In genomic region chr2:27471961-27472360, GRCh38 we compare ENCODE assay signal across 19 cellular contexts. TPM values are rescaled to one million over a fixed set of nuclear protein-coding genes. Genes with fewer than 3 reads are reported as not detected.
DNase-seq lines count a peak whose midpoint lies in the region; ATAC-seq, FAIRE-seq and TF ChIP-seq lines count a peak whose summit lies in the region.
"Had no signal": no experiment of that assay in that cellular context is flagged by ENCODE, and none has a peak within 500 bp of the region (broad histone marks: within the 10 kb centered on the region; RNA-seq: fewer than 3 reads in every experiment).

No MANE protein-coding gene starts in this region.

- FAIRE-seq in GM12892 (lab: Jason Lieb, UNC), result no peak
- FAIRE-seq: A204.1, D721Med, H1, HepG2 had no signal

- no peak overlapping the region for H3K4me3 ChIP-seq in GM23338
- no peak overlapping the region for H3K4me3 ChIP-seq in endodermal cell (ENCODE audit: low read length)
- no peak overlapping the region for H3K4me3 ChIP-seq in spleen

- TF ChIP-seq POLR2A in spleen (IDR thresholded peaks at IDR 0.05) (no peak), GM12892 (IDR thresholded peaks at IDR 0.05; ENCODE audit: low read depth, low read length) (no peak)

- H3K9me2 ChIP-seq in GM23338 (ENCODE audit: insufficient read depth), result 0 out of 2 replicates have a peak, but pooled peaks cover 3% of the 10 kb centered on the region

- H3K27me3 Mint-ChIP-seq in GM23338 (ENCODE audit: insufficient read depth, low read depth, poor library complexity) (no peaks in the 10 kb centered on the region), endodermal cell (ENCODE audit: insufficient read depth) (no peaks in the 10 kb centered on the region)
- no peaks in the 10 kb centered on the region for H3K27me3 Mint-ChIP-seq in stimulated activated naive B cell treated with anti-CD40 and anti-IgM and Interleukin-4, amounts not matched to agents 10 μg/mL and 1 μg/mL and 100 μg/mL, for 72 hours
- H3K27me3 Mint-ChIP-seq: CD4-positive, alpha-beta T cell; IgD-negative memory B cell had no signal

- H3K4me2 ChIP-seq in GM23338, result no peak overlapping the region

- H3K36me3 Mint-ChIP-seq in GM23338 (ENCODE audit: low read depth) (0 out of 3 replicates have a peak, but pooled peaks cover 4% of the 10 kb centered on the region), endodermal cell (ENCODE audit: low read depth) (peaks cover 27% of the 10 kb centered on the region)
- H3K36me3 Mint-ChIP-seq in stimulated activated naive B cell treated with anti-CD40 and anti-IgM and Interleukin-4, amounts not matched to agents 10 μg/mL and 1 μg/mL and 100 μg/mL, for 72 hours, result peaks cover 15 to 19% of the 10 kb centered on the region in 2 donors

- H3K27ac ChIP-seq in GM23338 (ENCODE audit: low read depth) (no peak overlapping the region), endodermal cell (ENCODE audit: low read depth, low read length) (no peak overlapping the region), spleen (no peak overlapping the region)
- H3K27ac ChIP-seq: C4-2B had no signal

- no peak; the same call in 2 of the 3 replicates for ATAC-seq in GM23338
- no peak for ATAC-seq in stimulated activated naive B cell treated with anti-CD40 and anti-IgM and Interleukin-4, amounts not matched to agents 10 μg/mL and 1 μg/mL and 100 μg/mL, for 72 hours (replicated peaks)
- ATAC-seq: HepG2 had no signal

- no peaks in the 10 kb centered on the region for H3K4me1 ChIP-seq in GM23338 (ENCODE audit: insufficient read depth)
- no peaks in the 10 kb centered on the region for H3K4me1 ChIP-seq in endodermal cell (ENCODE audit: control insufficient read depth, insufficient read depth, low read length)
- H3K4me1 ChIP-seq in spleen, result no peaks in the 10 kb centered on the region
- H3K4me1 ChIP-seq: Caco-2 had no signal

- no peak overlapping the region for H3K9ac ChIP-seq in endodermal cell (ENCODE audit: extremely low read depth, low read length, poor library complexity, severe bottlenecking)

- H3K4me3 Mint-ChIP-seq in GM23338 (no peak overlapping the region), endodermal cell (no peak overlapping the region)
- no peak overlapping the region for H3K4me3 Mint-ChIP-seq in stimulated activated naive B cell treated with anti-CD40 and anti-IgM and Interleukin-4, amounts not matched to agents 10 μg/mL and 1 μg/mL and 100 μg/mL, for 72 hours
- H3K4me3 Mint-ChIP-seq: CD4-positive, alpha-beta T cell; H9; IgD-negative memory B cell had no signal

- no peaks in the 10 kb centered on the region for H3K36me3 ChIP-seq in GM23338 (ENCODE audit: insufficient read depth)
- H3K36me3 ChIP-seq in endodermal cell (ENCODE audit: control insufficient read depth, insufficient read depth, low read length), result peaks cover 5% of the 10 kb centered on the region
- H3K36me3 ChIP-seq in spleen, result peaks cover 3 to 80% (median 30%) of the 10 kb centered on the region in 6 donors

- H3K4me1 Mint-ChIP-seq in GM23338 (no peaks in the 10 kb centered on the region), endodermal cell (no peaks in the 10 kb centered on the region)
- H3K4me1 Mint-ChIP-seq in stimulated activated naive B cell treated with anti-CD40 and anti-IgM and Interleukin-4, amounts not matched to agents 10 μg/mL and 1 μg/mL and 100 μg/mL, for 72 hours, result no peaks in the 10 kb centered on the region
- H3K4me1 Mint-ChIP-seq: H9, IgD-negative memory B cell had no signal

- H3K27me3 ChIP-seq in GM23338 (ENCODE audit: insufficient read depth), result no peaks in the 10 kb centered on the region
- H3K27me3 ChIP-seq in endodermal cell (ENCODE audit: control insufficient read depth, insufficient read depth, low read length, poor library complexity, severe bottlenecking), result no peaks in the 10 kb centered on the region
- H3K27me3 ChIP-seq in spleen (replicated peaks in 1 of 7), result no peaks in the 10 kb centered on the region

- H3K9me3 Mint-ChIP-seq in GM23338 (no peaks in the 10 kb centered on the region), endodermal cell (no peaks in the 10 kb centered on the region)
- H3K9me3 Mint-ChIP-seq in stimulated activated naive B cell treated with anti-CD40 and anti-IgM and Interleukin-4, amounts not matched to agents 10 μg/mL and 1 μg/mL and 100 μg/mL, for 72 hours, result no peaks in the 10 kb centered on the region
- H3K9me3 Mint-ChIP-seq: CD4-positive, alpha-beta T cell; H9; IgD-negative memory B cell had no signal

- no peaks in the 10 kb centered on the region for H4K20me1 ChIP-seq in GM23338 (replicated peaks; ENCODE audit: insufficient read depth)

- in situ Hi-C loops in SK-MEL-5 (cut with HindIII; ENCODE audit: low pct_unique_long_range_greater_than_20kb, low sequenced_read_pairs), result no loop called here

- H3K27ac Mint-ChIP-seq in GM23338 (peak overlapping the region; percentile 87; the same call in 1 of the 2 replicates), endodermal cell (peak overlapping the region; percentile 32)
- H3K27ac Mint-ChIP-seq in stimulated activated naive B cell treated with anti-CD40 and anti-IgM and Interleukin-4, amounts not matched to agents 10 μg/mL and 1 μg/mL and 100 μg/mL, for 72 hours, result peak overlapping the region; percentile 65
- H3K27ac Mint-ChIP-seq: CD4-positive, alpha-beta T cell had no signal

- TF ChIP-seq CTCF in GM23338 (conservative IDR thresholded peaks at IDR 0.05; ENCODE audit: low read depth in 2 of 2) (no peak), endodermal cell (conservative IDR thresholded peaks at IDR 0.05) (no peak), spleen (IDR thresholded peaks at IDR 0.05 in 8 of 11, conservative IDR thresholded peaks at IDR 0.05 in 3 of 11) (no peak)

- 91 to 100% methylated on average over 1 to 5 of the region's 5 CpGs for WGBS in endodermal cell (ENCODE audit: insufficient coverage in 1 of 2, insufficient read length in 1 of 2), 2 experiments
- 93 to 97% (median 93%) methylated on average over 5 of the region's 5 CpGs for WGBS in spleen, 5 donors

- intact Hi-C loops in spleen (cut with DNase I; ENCODE audit: low total_unique reads), result no loop called here

- H2AFZ ChIP-seq in GM23338, result no peak overlapping the region

- H3F3A ChIP-seq in GM23338 (replicated peaks; ENCODE audit: low read depth), result no peaks in the 10 kb centered on the region

- DNase-seq in GM23338 (ENCODE audit: low spot score) (peak; percentile 8), SK-MEL-5 (ENCODE audit: low read depth, low spot score) (peak; percentile 11), endodermal cell (no peak), spleen (no peak), NCI-H2081 treated with DMSO at 0.1 percent for 48 hours (lab: John Stamatoyannopoulos, UW) (no peak), GM12892 (ENCODE audit: insufficient read length) (no peak)
- DNase-seq in stimulated activated naive B cell treated with anti-CD40 and anti-IgM and Interleukin-4, amounts not matched to agents 10 μg/mL and 1 μg/mL and 100 μg/mL, for 72 hours, result no peak
- DNase-seq: AML-193; Caco-2; CD4-positive, alpha-beta T cell; DMS79 treated with DMSO at 0.1 percent for 48 hours; GF-D8; H9 had no signal

- H3K9me3 ChIP-seq in endodermal cell (ENCODE audit: control insufficient read depth, low read length), result no peaks in the 10 kb centered on the region
- no peaks in the 10 kb centered on the region for H3K9me3 ChIP-seq in spleen
- H3K9me3 ChIP-seq: Caco-2 had no signal

- H3K79me2 ChIP-seq in GM23338 (replicated peaks; ENCODE audit: insufficient read depth), result no peaks in the 10 kb centered on the region

RNA-seq across cellular contexts. Expression of gene IFT172, which starts 17.6 kb away (rescaled TPM):
- 17.2 and 17.6 TPM in 2 replicates for total RNA-seq in GM23338 (2014; rRNA removed; shearing (Covaris generic))
- polyA plus RNA-seq in GM23338 (2016; fragmentation: Nextera tagmentation; extraction: Ambion mirVana), result 8.9 and 9.1 TPM in 2 replicates
- 17.1 and 23.4 TPM in 2 replicates for total RNA-seq in SK-MEL-5 (2014; rRNA removed; shearing (Covaris generic))
- polyA plus RNA-seq in SK-MEL-5 (2015; cell fraction: cytosol; rRNA removed), result 22.8 and 29.9 TPM in 2 replicates
- polyA plus RNA-seq in SK-MEL-5 (2015; cell fraction: nucleus; rRNA removed), result 87.6 and 132 TPM in 2 replicates
- total RNA-seq in endodermal cell, result 10 to 100 TPM; 30.1 to 31.3 TPM
- polyA plus RNA-seq in endodermal cell (2013, experiment 1 of 2), result 26.1 TPM
- 19.8 TPM for polyA plus RNA-seq in endodermal cell (2013, experiment 2 of 2)
- 10 to 100 TPM; 25.1 to 44.3 (median 34.5) TPM for total RNA-seq in spleen
- polyA plus RNA-seq in spleen, result 10 to 100 TPM; 14.4 to 48.4 (median 36.1) TPM
- 19.2 TPM for polyA plus RNA-seq in GM12892 (2012; ENCODE audit: missing spikeins)

RNA-seq across cellular contexts. Expression of gene FNDC4, which starts 23.0 kb away (rescaled TPM):
- 13.3 and 13.7 TPM in 2 replicates for total RNA-seq in GM23338 (2014; rRNA removed; shearing (Covaris generic))
- polyA plus RNA-seq in GM23338 (2016; fragmentation: Nextera tagmentation; extraction: Ambion mirVana) (5.9 and 7.8 TPM in 2 replicates), spleen (1 to 10 TPM; 3.3 to 7.9 (median 4.2) TPM)
- total RNA-seq in SK-MEL-5 (2014; rRNA removed; shearing (Covaris generic)), result 1.2 and 1.5 TPM in 2 replicates
- polyA plus RNA-seq in SK-MEL-5 (2015; cell fraction: cytosol; rRNA removed), result 0.52 and 0.70 TPM in 2 replicates
- polyA plus RNA-seq in SK-MEL-5 (2015; cell fraction: nucleus; rRNA removed), result 0.14 and 1.1 TPM in 2 replicates
- total RNA-seq in endodermal cell (10 to 100 TPM; 11.6 to 14.6 TPM), spleen (10 to 100 TPM in 2 of 7 donors, 1 to 10 TPM in 5; 2.6 to 10.9 (median 8.1) TPM)
- 21.0 TPM for polyA plus RNA-seq in endodermal cell (2013, experiment 1 of 2)
- 18.2 TPM for polyA plus RNA-seq in endodermal cell (2013, experiment 2 of 2)
- not detected for polyA plus RNA-seq in GM12892 (2012; ENCODE audit: missing spikeins)
- total RNA-seq: CD4-positive, alpha-beta T cell had no signal
- polyA plus RNA-seq: IgD-negative memory B cell had no signal

RNA-seq across cellular contexts. Expression of gene GCKR, which starts 24.7 kb away (rescaled TPM):
- not detected in 2 replicates for total RNA-seq in GM23338 (2014; rRNA removed; shearing (Covaris generic))
- polyA plus RNA-seq in GM23338 (2016; fragmentation: Nextera tagmentation; extraction: Ambion mirVana) (not detected in 2 replicates), spleen (1 to 10 TPM in 2 of 3 donors, under 1 TPM in 1; 0.59 to 3.4 (median 3.3) TPM)
- total RNA-seq in SK-MEL-5 (2014; rRNA removed; shearing (Covaris generic)), result not detected in 2 replicates
- not detected in 2 replicates for polyA plus RNA-seq in SK-MEL-5 (2015; cell fraction: cytosol; rRNA removed)
- polyA plus RNA-seq in SK-MEL-5 (2015; cell fraction: nucleus; rRNA removed), result not detected in 2 replicates
- total RNA-seq in endodermal cell (1 to 10 TPM; 1.6 to 1.8 TPM), spleen (1 to 10 TPM in 6 of 7 donors, under 1 TPM in 1; 0.33 to 6.7 (median 3.3) TPM)
- polyA plus RNA-seq in endodermal cell (2013, experiment 1 of 2), result 0.57 TPM
- polyA plus RNA-seq in endodermal cell (2013, experiment 2 of 2), result 0.46 TPM
- not detected for polyA plus RNA-seq in GM12892 (2012; ENCODE audit: missing spikeins)
- total RNA-seq: Caco-2; CD4-positive, alpha-beta T cell had no signal
- polyA plus RNA-seq: IgD-negative memory B cell had no signal

RNA-seq across cellular contexts. Expression of gene KRTCAP3, which starts 29.8 kb away (rescaled TPM):
- 6.6 and 15.8 TPM in 2 replicates for total RNA-seq in GM23338 (2014; rRNA removed; shearing (Covaris generic))
- polyA plus RNA-seq in GM23338 (2016; fragmentation: Nextera tagmentation; extraction: Ambion mirVana) (51.2 and 52.4 TPM in 2 replicates), spleen (1 to 10 TPM; 2.5 to 5.7 (median 4.5) TPM)
- not detected in 2 replicates for total RNA-seq in SK-MEL-5 (2014; rRNA removed; shearing (Covaris generic))
- not detected in 2 replicates for polyA plus RNA-seq in SK-MEL-5 (2015; cell fraction: cytosol; rRNA removed)
- 12.2 and 18.7 TPM in 2 replicates for polyA plus RNA-seq in SK-MEL-5 (2015; cell fraction: nucleus; rRNA removed)
- total RNA-seq in endodermal cell (10 to 100 TPM; 27.0 to 29.7 TPM), spleen (1 to 10 TPM in 6 of 7 donors, not detected in 1; 2.2 to 5.4 (median 3.3) TPM)
- 8.3 TPM for polyA plus RNA-seq in endodermal cell (2013, experiment 1 of 2)
- polyA plus RNA-seq in endodermal cell (2013, experiment 2 of 2), result 5.4 TPM
- 0.78 TPM for polyA plus RNA-seq in GM12892 (2012; ENCODE audit: missing spikeins)

RNA-seq across cellular contexts. Expression of gene NRBP1, which starts 43.5 kb away (rescaled TPM):
- 118 and 128 TPM in 2 replicates for total RNA-seq in GM23338 (2014; rRNA removed; shearing (Covaris generic))
- polyA plus RNA-seq in GM23338 (2016; fragmentation: Nextera tagmentation; extraction: Ambion mirVana) (73.4 and 75.0 TPM in 2 replicates), spleen (10 to 100 TPM; 41.8 to 52.9 (median 42.5) TPM)
- 66.0 and 66.8 TPM in 2 replicates for total RNA-seq in SK-MEL-5 (2014; rRNA removed; shearing (Covaris generic))
- 83.2 and 102 TPM in 2 replicates for polyA plus RNA-seq in SK-MEL-5 (2015; cell fraction: cytosol; rRNA removed)
- 74.1 and 84.6 TPM in 2 replicates for polyA plus RNA-seq in SK-MEL-5 (2015; cell fraction: nucleus; rRNA removed)
- total RNA-seq in endodermal cell (100 to 1,000 TPM; 141 to 153 TPM), spleen (10 to 100 TPM; 57.8 to 82.0 (median 68.2) TPM)
- polyA plus RNA-seq in endodermal cell (2013, experiment 1 of 2), result 100 TPM
- 95.2 TPM for polyA plus RNA-seq in endodermal cell (2013, experiment 2 of 2)
- 50.6 TPM for polyA plus RNA-seq in GM12892 (2012; ENCODE audit: missing spikeins)

Comparison
In these comparisons a context has a peak if more than half of its experiments do, and no peak if none do; other contexts are left out.
1. DNase-seq: peak in GM23338 (single experiment) and SK-MEL-5 (single experiment); none in endodermal cell (single experiment), stimulated activated naive B cell treated with anti-CD40 and anti-IgM and Interleukin-4, amounts not matched to agents 10 μg/mL and 1 μg/mL and 100 μg/mL, for 72 hours (single experiment), spleen (single experiment), NCI-H2081 treated with DMSO at 0.1 percent for 48 hours (single experiment) and GM12892 (single experiment).
2. H3K27ac Mint-ChIP-seq: peak in every context shown above with its lines; median percentile 87 in GM23338; 65 in stimulated activated naive B cell treated with anti-CD40 and anti-IgM and Interleukin-4, amounts not matched to agents 10 μg/mL and 1 μg/mL and 100 μg/mL, for 72 hours; 32 in endodermal cell.